Comparison of ENCODE assay signal across 1 cellular context in the genomic region with DNA sequence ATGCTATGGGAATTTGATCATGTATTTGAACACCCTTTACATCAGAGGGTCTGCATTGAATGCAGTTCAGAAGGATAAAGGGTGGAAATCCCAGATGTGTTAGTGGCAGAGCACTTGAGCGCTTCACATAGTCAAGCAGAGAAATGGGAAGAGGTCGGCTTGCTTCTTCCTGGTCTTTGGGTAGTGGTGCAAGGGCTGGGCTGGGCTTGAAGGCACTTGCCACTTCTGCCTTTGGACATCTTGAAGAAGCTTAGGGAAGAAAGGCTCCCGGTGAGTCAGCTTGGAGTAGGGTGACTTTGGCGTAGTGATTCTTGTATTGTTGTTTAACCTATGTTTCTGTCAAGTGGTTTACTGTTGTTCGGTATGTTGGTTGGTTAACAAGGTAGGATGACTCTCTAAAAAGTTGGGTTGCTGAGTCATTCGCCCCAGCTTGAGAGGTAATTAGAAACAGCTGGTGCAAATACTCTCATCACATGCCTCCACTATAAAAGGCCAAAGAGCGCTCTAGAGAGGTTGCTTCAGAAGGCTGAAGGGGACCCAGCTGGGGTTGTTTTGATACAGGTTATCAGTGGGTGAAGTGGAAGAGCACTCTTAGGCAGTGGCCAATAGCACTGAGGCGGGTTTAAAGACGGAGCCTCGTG.
TF ChIP-seq lines count a peak whose summit lies in the region.

No MANE protein-coding gene starts in this region.

TF ChIP-seq in HEK293, 187 proteins besides CTCF, POLR2A, EP300 and RAD21 (continued from another document and continues in another):
- TF ChIP-seq, protein P1, sequence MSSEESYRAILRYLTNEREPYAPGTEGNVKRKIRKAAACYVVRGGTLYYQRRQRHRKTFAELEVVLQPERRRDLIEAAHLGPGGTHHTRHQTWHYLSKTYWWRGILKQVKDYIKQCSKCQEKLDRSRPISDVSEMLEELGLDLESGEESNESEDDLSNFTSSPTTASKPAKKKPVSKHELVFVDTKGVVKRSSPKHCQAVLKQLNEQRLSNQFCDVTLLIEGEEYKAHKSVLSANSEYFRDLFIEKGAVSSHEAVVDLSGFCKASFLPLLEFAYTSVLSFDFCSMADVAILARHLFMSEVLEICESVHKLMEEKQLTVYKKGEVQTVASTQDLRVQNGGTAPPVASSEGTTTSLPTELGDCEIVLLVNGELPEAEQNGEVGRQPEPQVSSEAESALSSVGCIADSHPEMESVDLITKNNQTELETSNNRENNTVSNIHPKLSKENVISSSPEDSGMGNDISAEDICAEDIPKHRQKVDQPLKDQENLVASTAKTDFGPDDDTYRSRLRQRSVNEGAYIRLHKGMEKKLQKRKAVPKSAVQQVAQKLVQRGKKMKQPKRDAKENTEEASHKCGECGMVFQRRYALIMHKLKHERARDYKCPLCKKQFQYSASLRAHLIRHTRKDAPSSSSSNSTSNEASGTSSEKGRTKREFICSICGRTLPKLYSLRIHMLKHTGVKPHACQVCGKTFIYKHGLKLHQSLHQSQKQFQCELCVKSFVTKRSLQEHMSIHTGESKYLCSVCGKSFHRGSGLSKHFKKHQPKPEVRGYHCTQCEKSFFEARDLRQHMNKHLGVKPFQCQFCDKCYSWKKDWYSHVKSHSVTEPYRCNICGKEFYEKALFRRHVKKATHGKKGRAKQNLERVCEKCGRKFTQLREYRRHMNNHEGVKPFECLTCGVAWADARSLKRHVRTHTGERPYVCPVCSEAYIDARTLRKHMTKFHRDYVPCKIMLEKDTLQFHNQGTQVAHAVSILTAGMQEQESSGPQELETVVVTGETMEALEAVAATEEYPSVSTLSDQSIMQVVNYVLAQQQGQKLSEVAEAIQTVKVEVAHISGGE (tag by site-specific recombination; conservative IDR thresholded peaks at IDR 0.05; ENCODE audit: low read depth) = no peak
- TF ChIP-seq ZFP69B (tag by site-specific recombination; IDR thresholded peaks at IDR 0.05) (peak; percentile 72), ZNF596 (tag by site-specific recombination; IDR thresholded peaks at IDR 0.05) (no peak), ZNF843 (tag by site-specific recombination; IDR thresholded peaks at IDR 0.05) (peak; percentile 58), HOXC10 (CRISPR knock-in tag; IDR thresholded peaks at IDR 0.05) (no peak), ZBTB17 (tag by site-specific recombination; IDR thresholded peaks at IDR 0.05) (peak; percentile 70), OSR2 (tag by site-specific recombination; IDR thresholded peaks at IDR 0.05) (peak; percentile 91), HOXD13 (CRISPR knock-in tag; IDR thresholded peaks at IDR 0.05; ENCODE audit: borderline replicate concordance) (no peak), ZNF529 (tag by site-specific recombination; IDR thresholded peaks at IDR 0.05; ENCODE audit: insufficient replicate concordance) (no peak), ZNF433 (tag by site-specific recombination; IDR thresholded peaks at IDR 0.05; ENCODE audit: low read depth) (no peak), ZBTB7A (tag by site-specific recombination; IDR thresholded peaks at IDR 0.05; ENCODE audit: low read depth) (no peak), ZNF366 (tag by site-specific recombination; conservative IDR thresholded peaks at IDR 0.05) (peak; percentile 94), ZNF560 (tag by site-specific recombination; IDR thresholded peaks at IDR 0.05; ENCODE audit: borderline replicate concordance) (no peak), ZNF629 (tag by site-specific recombination; IDR thresholded peaks at IDR 0.05) (peak; percentile 97), ZNF501 (tag by site-specific recombination; IDR thresholded peaks at IDR 0.05) (no peak; the same call in 1 of the 2 replicates), ZNF654 (tag by site-specific recombination; IDR thresholded peaks at IDR 0.05; ENCODE audit: low read depth) (no peak; the same call in 1 of the 2 replicates), ZNF391 (tag by site-specific recombination; IDR thresholded peaks at IDR 0.05; ENCODE audit: borderline replicate concordance, low read depth) (peak; percentile 92; the same call in 1 of the 2 replicates), ZNF701 (tag by site-specific recombination; IDR thresholded peaks at IDR 0.05) (no peak), BCL11A (tag by site-specific recombination; IDR thresholded peaks at IDR 0.05; ENCODE audit: low read depth) (peak; percentile 89), ZNF768 (tag by site-specific recombination; IDR thresholded peaks at IDR 0.05) (no peak), ZBTB20 (tag by site-specific recombination; IDR thresholded peaks at IDR 0.05) (peak; percentile 95), ZNF202 (tag by site-specific recombination; IDR thresholded peaks at IDR 0.05; ENCODE audit: borderline replicate concordance) (no peak), ZNF37A (tag by site-specific recombination; IDR thresholded peaks at IDR 0.05) (no peak), ZNF10 (tag by site-specific recombination; IDR thresholded peaks at IDR 0.05) (peak; percentile 78), BCL11B (tag by site-specific recombination; IDR thresholded peaks at IDR 0.05; ENCODE audit: low read depth) (0 out of 2 replicates have a peak, but pooled peaks have one; percentile 47), ZNF830 (tag by site-specific recombination; IDR thresholded peaks at IDR 0.05; ENCODE audit: low read depth) (no peak), GLIS1 (tag by site-specific recombination; IDR thresholded peaks at IDR 0.05) (peak; percentile 89), ZNF624 (tag by site-specific recombination; IDR thresholded peaks at IDR 0.05) (no peak), ZNF548 (tag by site-specific recombination; IDR thresholded peaks at IDR 0.05) (no peak), ZNF514 (tag by site-specific recombination; IDR thresholded peaks at IDR 0.05) (no peak), ZNF530 (tag by site-specific recombination; IDR thresholded peaks at IDR 0.05; ENCODE audit: low read depth) (no peak), KLF1 (tag by site-specific recombination; IDR thresholded peaks at IDR 0.05) (no peak), KLF7 (tag by site-specific recombination; IDR thresholded peaks at IDR 0.05; ENCODE audit: borderline replicate concordance) (no peak), SCRT2 (tag by site-specific recombination; IDR thresholded peaks at IDR 0.05) (peak; percentile 58; the same call in 1 of the 2 replicates), SCRT1 (tag by site-specific recombination; IDR thresholded peaks at IDR 0.05; ENCODE audit: borderline replicate concordance) (no peak; the same call in 1 of the 2 replicates)
- TF ChIP-seq, protein P2, sequence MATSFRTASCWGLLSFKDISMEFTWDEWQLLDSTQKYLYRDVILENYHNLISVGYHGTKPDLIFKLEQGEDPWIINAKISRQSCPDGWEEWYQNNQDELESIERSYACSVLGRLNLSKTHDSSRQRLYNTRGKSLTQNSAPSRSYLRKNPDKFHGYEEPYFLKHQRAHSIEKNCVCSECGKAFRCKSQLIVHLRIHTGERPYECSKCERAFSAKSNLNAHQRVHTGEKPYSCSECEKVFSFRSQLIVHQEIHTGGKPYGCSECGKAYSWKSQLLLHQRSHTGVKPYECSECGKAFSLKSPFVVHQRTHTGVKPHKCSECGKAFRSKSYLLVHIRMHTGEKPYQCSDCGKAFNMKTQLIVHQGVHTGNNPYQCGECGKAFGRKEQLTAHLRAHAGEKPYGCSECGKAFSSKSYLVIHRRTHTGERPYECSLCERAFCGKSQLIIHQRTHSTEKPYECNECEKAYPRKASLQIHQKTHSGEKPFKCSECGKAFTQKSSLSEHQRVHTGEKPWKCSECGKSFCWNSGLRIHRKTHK (tag by site-specific recombination; IDR thresholded peaks at IDR 0.05) = no peak
- TF ChIP-seq, protein P3, sequence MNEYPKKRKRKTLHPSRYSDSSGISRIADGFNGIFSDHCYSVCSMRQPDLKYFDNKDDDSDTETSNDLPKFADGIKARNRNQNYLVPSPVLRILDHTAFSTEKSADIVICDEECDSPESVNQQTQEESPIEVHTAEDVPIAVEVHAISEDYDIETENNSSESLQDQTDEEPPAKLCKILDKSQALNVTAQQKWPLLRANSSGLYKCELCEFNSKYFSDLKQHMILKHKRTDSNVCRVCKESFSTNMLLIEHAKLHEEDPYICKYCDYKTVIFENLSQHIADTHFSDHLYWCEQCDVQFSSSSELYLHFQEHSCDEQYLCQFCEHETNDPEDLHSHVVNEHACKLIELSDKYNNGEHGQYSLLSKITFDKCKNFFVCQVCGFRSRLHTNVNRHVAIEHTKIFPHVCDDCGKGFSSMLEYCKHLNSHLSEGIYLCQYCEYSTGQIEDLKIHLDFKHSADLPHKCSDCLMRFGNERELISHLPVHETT (tag by site-specific recombination; IDR thresholded peaks at IDR 0.05) = peak; percentile 98
- TF ChIP-seq, protein P4, sequence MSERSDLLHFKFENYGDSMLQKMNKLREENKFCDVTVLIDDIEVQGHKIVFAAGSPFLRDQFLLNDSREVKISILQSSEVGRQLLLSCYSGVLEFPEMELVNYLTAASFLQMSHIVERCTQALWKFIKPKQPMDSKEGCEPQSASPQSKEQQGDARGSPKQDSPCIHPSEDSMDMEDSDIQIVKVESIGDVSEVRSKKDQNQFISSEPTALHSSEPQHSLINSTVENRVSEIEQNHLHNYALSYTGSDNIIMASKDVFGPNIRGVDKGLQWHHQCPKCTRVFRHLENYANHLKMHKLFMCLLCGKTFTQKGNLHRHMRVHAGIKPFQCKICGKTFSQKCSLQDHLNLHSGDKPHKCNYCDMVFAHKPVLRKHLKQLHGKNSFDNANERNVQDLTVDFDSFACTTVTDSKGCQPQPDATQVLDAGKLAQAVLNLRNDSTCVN (tag by site-specific recombination; optimal IDR thresholded peaks at IDR 0.05) = no peak
- TF ChIP-seq, protein P5, sequence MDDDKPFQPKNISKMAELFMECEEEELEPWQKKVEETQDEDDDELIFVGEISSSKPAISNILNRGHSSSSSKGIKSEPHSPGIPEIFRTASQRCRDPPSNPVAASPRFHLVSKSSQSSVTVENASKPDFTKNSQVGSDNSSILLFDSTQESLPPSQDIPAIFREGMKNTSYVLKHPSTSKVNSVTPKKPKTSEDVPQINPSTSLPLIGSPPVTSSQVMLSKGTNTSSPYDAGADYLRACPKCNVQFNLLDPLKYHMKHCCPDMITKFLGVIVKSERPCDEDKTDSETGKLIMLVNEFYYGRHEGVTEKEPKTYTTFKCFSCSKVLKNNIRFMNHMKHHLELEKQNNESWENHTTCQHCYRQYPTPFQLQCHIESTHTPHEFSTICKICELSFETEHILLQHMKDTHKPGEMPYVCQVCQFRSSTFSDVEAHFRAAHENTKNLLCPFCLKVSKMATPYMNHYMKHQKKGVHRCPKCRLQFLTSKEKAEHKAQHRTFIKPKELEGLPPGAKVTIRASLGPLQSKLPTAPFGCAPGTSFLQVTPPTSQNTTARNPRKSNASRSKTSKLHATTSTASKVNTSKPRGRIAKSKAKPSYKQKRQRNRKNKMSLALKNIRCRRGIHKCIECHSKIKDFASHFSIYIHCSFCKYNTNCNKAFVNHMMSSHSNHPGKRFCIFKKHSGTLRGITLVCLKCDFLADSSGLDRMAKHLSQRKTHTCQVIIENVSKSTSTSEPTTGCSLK (tag by site-specific recombination; IDR thresholded peaks at IDR 0.05) = no peak
- TF ChIP-seq, protein P6, sequence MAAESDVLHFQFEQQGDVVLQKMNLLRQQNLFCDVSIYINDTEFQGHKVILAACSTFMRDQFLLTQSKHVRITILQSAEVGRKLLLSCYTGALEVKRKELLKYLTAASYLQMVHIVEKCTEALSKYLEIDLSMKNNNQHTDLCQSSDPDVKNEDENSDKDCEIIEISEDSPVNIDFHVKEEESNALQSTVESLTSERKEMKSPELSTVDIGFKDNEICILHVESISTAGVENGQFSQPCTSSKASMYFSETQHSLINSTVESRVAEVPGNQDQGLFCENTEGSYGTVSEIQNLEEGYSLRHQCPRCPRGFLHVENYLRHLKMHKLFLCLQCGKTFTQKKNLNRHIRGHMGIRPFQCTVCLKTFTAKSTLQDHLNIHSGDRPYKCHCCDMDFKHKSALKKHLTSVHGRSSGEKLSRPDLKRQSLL (tag by site-specific recombination; IDR thresholded peaks at IDR 0.05) = peak; percentile 58
- TF ChIP-seq, protein P7, sequence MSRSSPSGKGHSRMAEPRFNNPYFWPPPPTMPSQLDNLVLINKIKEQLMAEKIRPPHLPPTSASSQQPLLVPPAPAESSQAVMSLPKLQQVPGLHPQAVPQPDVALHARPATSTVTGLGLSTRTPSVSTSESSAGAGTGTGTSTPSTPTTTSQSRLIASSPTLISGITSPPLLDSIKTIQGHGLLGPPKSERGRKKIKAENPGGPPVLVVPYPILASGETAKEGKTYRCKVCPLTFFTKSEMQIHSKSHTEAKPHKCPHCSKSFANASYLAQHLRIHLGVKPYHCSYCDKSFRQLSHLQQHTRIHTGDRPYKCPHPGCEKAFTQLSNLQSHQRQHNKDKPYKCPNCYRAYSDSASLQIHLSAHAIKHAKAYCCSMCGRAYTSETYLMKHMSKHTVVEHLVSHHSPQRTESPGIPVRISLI (tag by site-specific recombination; IDR thresholded peaks at IDR 0.05) = peak; percentile 79
- TF ChIP-seq, protein P8, sequence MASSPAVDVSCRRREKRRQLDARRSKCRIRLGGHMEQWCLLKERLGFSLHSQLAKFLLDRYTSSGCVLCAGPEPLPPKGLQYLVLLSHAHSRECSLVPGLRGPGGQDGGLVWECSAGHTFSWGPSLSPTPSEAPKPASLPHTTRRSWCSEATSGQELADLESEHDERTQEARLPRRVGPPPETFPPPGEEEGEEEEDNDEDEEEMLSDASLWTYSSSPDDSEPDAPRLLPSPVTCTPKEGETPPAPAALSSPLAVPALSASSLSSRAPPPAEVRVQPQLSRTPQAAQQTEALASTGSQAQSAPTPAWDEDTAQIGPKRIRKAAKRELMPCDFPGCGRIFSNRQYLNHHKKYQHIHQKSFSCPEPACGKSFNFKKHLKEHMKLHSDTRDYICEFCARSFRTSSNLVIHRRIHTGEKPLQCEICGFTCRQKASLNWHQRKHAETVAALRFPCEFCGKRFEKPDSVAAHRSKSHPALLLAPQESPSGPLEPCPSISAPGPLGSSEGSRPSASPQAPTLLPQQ (tag by site-specific recombination; IDR thresholded peaks at IDR 0.05) = peak; percentile 88
- TF ChIP-seq, protein P9, sequence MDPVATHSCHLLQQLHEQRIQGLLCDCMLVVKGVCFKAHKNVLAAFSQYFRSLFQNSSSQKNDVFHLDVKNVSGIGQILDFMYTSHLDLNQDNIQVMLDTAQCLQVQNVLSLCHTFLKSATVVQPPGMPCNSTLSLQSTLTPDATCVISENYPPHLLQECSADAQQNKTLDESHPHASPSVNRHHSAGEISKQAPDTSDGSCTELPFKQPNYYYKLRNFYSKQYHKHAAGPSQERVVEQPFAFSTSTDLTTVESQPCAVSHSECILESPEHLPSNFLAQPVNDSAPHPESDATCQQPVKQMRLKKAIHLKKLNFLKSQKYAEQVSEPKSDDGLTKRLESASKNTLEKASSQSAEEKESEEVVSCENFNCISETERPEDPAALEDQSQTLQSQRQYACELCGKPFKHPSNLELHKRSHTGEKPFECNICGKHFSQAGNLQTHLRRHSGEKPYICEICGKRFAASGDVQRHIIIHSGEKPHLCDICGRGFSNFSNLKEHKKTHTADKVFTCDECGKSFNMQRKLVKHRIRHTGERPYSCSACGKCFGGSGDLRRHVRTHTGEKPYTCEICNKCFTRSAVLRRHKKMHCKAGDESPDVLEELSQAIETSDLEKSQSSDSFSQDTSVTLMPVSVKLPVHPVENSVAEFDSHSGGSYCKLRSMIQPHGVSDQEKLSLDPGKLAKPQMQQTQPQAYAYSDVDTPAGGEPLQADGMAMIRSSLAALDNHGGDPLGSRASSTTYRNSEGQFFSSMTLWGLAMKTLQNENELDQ (tag by site-specific recombination; IDR thresholded peaks at IDR 0.05; ENCODE audit: low read depth) = no peak
- TF ChIP-seq, protein P10, sequence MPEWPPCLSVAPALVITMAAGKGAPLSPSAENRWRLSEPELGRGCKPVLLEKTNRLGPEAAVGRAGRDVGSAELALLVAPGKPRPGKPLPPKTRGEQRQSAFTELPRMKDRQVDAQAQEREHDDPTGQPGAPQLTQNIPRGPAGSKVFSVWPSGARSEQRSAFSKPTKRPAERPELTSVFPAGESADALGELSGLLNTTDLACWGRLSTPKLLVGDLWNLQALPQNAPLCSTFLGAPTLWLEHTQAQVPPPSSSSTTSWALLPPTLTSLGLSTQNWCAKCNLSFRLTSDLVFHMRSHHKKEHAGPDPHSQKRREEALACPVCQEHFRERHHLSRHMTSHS (tag by site-specific recombination; IDR thresholded peaks at IDR 0.05) = no peak
